ENCODE assay signal across 7 cellular contexts in genomic region chrX:65926095-65927019, GRCh38.
A peak's percentile ranks its signal among the peaks of the same experiment; 100 is the strongest.
DNase-seq lines count a peak whose midpoint lies in the region; ATAC-seq and TF ChIP-seq lines count a peak whose summit lies in the region.

No MANE protein-coding gene starts in this region.

- ATAC-seq in GM21390 (IDR thresholded peaks at IDR 0.05; ENCODE audit: unreplicated experiment): peak; percentile 86

- H3K4me3 ChIP-seq in Jurkat, Clone E6-1 (ENCODE audit: low read length): peak overlapping the region; percentile 25
- no peak overlapping the region for H3K4me3 ChIP-seq in uterus

- no peaks in the 10 kb centered on the region for H3K9me3 ChIP-seq in uterus

- no peak for TF ChIP-seq POLR2A in uterus (IDR thresholded peaks at IDR 0.05)

- TF ChIP-seq CTCF in uterus (IDR thresholded peaks at IDR 0.05): no peak

- H3K27ac ChIP-seq in uterus: no peak overlapping the region

- no peaks in the 10 kb centered on the region for H3K27me3 ChIP-seq in uterus

- intact Hi-C loops in uterus (cut with DNase I; ENCODE audit: low total_unique reads): no loop called here

- no peaks in the 10 kb centered on the region for H3K4me1 ChIP-seq in uterus

- H3K36me3 ChIP-seq in uterus: no peaks in the 10 kb centered on the region

- DNase-seq in Jurkat, Clone E6-1 (ENCODE audit: low read depth, low spot score): peak; percentile 89
- peak; percentile 26 for DNase-seq in activated CD8-positive, alpha-beta memory T cell treated with anti-CD3 and anti-CD28 coated beads, Interleukin-2, amount 50 U/mL, for 4 hours
- peak in 5 of 6 experiments; percentile 1 to 68 (median 42) for DNase-seq in stimulated activated naive CD4-positive, alpha-beta T cell (lab: John Stamatoyannopoulos, UW)
- DNase-seq in NCI-H345 treated with DMSO at 0.1 percent for 48 hours (lab: John Stamatoyannopoulos, UW; ENCODE audit: unreplicated experiment) (no peak), NCI-H2227 (lab: John Stamatoyannopoulos, UW; ENCODE audit: unreplicated experiment) (no peak), uterus (no peak)

Comparison
In these comparisons a context has a peak if more than half of its experiments do, and no peak if none do; other contexts are left out.
1. DNase-seq: peak in Jurkat, Clone E6-1 (single experiment), activated CD8-positive, alpha-beta memory T cell treated with anti-CD3 and anti-CD28 coated beads, Interleukin-2, amount 50 U/mL, for 4 hours (single experiment) and stimulated activated naive CD4-positive, alpha-beta T cell (5 of 6); none in NCI-H345 treated with DMSO at 0.1 percent for 48 hours (single experiment), NCI-H2227 (single experiment) and uterus (0 of 2).